In genomic region chr17:45256114-45256966, GRCh38 we compare ENCODE assay signal across 15 cellular contexts. TPM values are rescaled to one million over a fixed set of nuclear protein-coding genes. Genes with fewer than 3 reads are reported as not detected.
DNase-seq lines count a peak whose midpoint lies in the region; ATAC-seq and TF ChIP-seq lines count a peak whose summit lies in the region.
"Had no signal": no experiment of that assay in that cellular context is flagged by ENCODE, and none has a peak within 500 bp of the region (broad histone marks: within the 10 kb centered on the region; RNA-seq: fewer than 3 reads in every experiment).

No MANE protein-coding gene starts in this region.

- H3K9me2 ChIP-seq in HCT116 (ENCODE audit: insufficient read depth), result no peaks in the 10 kb centered on the region

- CTCF ChIA-PET in CD4-positive, alpha-beta T cell (lab: Charles Lee), result interaction anchor here (1.3 to 2.6 kb wide), 6 partner anchors 8 to 38 kb away, joined by 4 to 12 read pairs (median 6); no protein-coding TSS in a partner anchor
- CTCF ChIA-PET in HCT116 (lab: Charles Lee), result interaction anchor here (1.0 to 1.7 kb wide), 2 partner anchors 37 to 121 kb away, joined by 3 to 8 read pairs; partner anchors contain the start of gene ACBD4

- H3K79me2 ChIP-seq in HCT116 (ENCODE audit: insufficient read depth, low read length), result no peaks in the 10 kb centered on the region

- no peak overlapping the region for H2AFZ ChIP-seq in HCT116 (ENCODE audit: low read depth, low read length, poor library complexity, severe bottlenecking)

- ATAC-seq in CD4-positive, alpha-beta T cell (ENCODE audit: poor library complexity), result peak; percentile 69
- ATAC-seq in HCT116, result peak; percentile 61
- no peak for ATAC-seq in sciatic nerve
- no peak for ATAC-seq in left cardiac atrium

- H3K4me1 Mint-ChIP-seq in CD4-positive, alpha-beta T cell (ENCODE audit: low read depth), result peaks cover 72% of the 10 kb centered on the region

- no peak overlapping the region for H3K4me2 ChIP-seq in HCT116 (ENCODE audit: low read length)

- H4K20me1 ChIP-seq in HCT116 (ENCODE audit: insufficient read depth), result no peaks in the 10 kb centered on the region

- WGBS in lower leg skin, 2 donors, result 76 to 80% methylated on average over 14 of the region's 14 CpGs

- H3K36me3 ChIP-seq in HCT116 (ENCODE audit: control insufficient read depth in 1 of 2, insufficient read depth in 2 of 2, low read length in 2 of 2), result no peaks in the 10 kb centered on the region
- H3K36me3 ChIP-seq: colonic mucosa, SJSA1, tibial nerve had no signal

- POLR2A ChIA-PET in CD4-positive, alpha-beta T cell (lab: Charles Lee), result interaction anchor here (1.1 to 6.5 kb wide), 4 partner anchors 8 to 31 kb away, joined by 4 to 59 read pairs (median 16); no protein-coding TSS in a partner anchor
- POLR2A ChIA-PET in HCT116 (lab: Charles Lee), result no interaction called here

- H3K4me3 ChIP-seq in HCT116 (replicated peaks in 1 of 2; ENCODE audit: low read depth in 1 of 2, low read length in 2 of 2), result no peak overlapping the region
- H3K4me3 ChIP-seq in lower leg skin (ENCODE audit: low read depth, poor library complexity, severe bottlenecking), result no peak overlapping the region
- H3K4me3 ChIP-seq: colonic mucosa, SJSA1, tibial nerve had no signal

- peaks cover 22% of the 10 kb centered on the region for H3K36me3 Mint-ChIP-seq in CD4-positive, alpha-beta T cell (ENCODE audit: low read depth)

- no peaks in the 10 kb centered on the region for H3K9me3 ChIP-seq in CD4-positive, alpha-beta T cell (ENCODE audit: control insufficient read depth, low read length)
- no peaks in the 10 kb centered on the region for H3K9me3 ChIP-seq in HCT116 (ENCODE audit: control insufficient read depth in 1 of 2, insufficient read depth in 1 of 2, low read depth in 1 of 2, low read length in 2 of 2)
- H3K9me3 ChIP-seq: colonic mucosa, SJSA1, tibial nerve had no signal

- DNase-seq in CD4-positive, alpha-beta T cell, result no peak
- DNase-seq in HCT116 (ENCODE audit: low read depth, low spot score), result no peak
- DNase-seq in activated CD4-positive, alpha-beta T cell treated with anti-CD3 and anti-CD28 coated beads, Interleukin-2, amount 50 U/mL, for 48 hours, result peak; percentile 26 to 38
- DNase-seq in left kidney (ENCODE audit: low read depth, low spot score), result peak; percentile 19
- DNase-seq in lower leg skin (ENCODE audit: low spot score in 2 of 2), result no peak
- DNase-seq in sciatic nerve (ENCODE audit: low spot score), result no peak
- no peak for DNase-seq in left cardiac atrium
- no peak for DNase-seq in NCI-H1417 (lab: John Stamatoyannopoulos, UW)
- DNase-seq: activated CD8-positive, alpha-beta memory T cell treated with anti-CD3 and anti-CD28 coated beads, Interleukin-2, amount 50 U/mL, for 48 hours; colonic mucosa; DMS79 treated with DMSO at 0.1 percent for 48 hours; hypothalamus; NCI-H2029 treated with DMSO at 0.1 percent for 48 hours had no signal

- intact Hi-C loops in CD4-positive, alpha-beta T cell (cut with DNase I, micrococcal nuclease), result no loop called here
- intact Hi-C loops in HCT116 (cut with micrococcal nuclease), result no loop called here
- intact Hi-C loops in lower leg skin (cut with DNase I; ENCODE audit: low total_unique reads), result no loop called here
- intact Hi-C loops in sciatic nerve (cut with DNase I), result no loop called here
- intact Hi-C loops in left cardiac atrium (cut with DNase I), result no loop called here

- peak overlapping the region; percentile 61 for H3K4me3 Mint-ChIP-seq in CD4-positive, alpha-beta T cell

- H3K27ac ChIP-seq in CD4-positive, alpha-beta T cell (ENCODE audit: low read depth, low read length), result peak overlapping the region; percentile 46
- no peak overlapping the region for H3K27ac ChIP-seq in HCT116 (ENCODE audit: low read depth, low read length)
- H3K27ac ChIP-seq: colonic mucosa, SJSA1, tibial nerve had no signal

- no TSS peak for BruUV-seq in HCT116 (replicated peaks; lab: Mats Ljungman, UMichigan)

- TF ChIP-seq POLR2A in HCT116 (IDR thresholded peaks at IDR 0.05; ENCODE audit: borderline replicate concordance, extremely low read depth, insufficient read depth, insufficient read length), result no peak
- TF ChIP-seq POLR2A in lower leg skin (IDR thresholded peaks at IDR 0.05), result no peak

- H3K4me1 ChIP-seq in HCT116 (ENCODE audit: control insufficient read depth in 1 of 2, insufficient read depth in 2 of 2, low read length in 2 of 2), result peaks cover 0 to 6% of the 10 kb centered on the region in 2 experiments; a peak in 2 of 4 replicates

- H3K27me3 ChIP-seq in CD4-positive, alpha-beta T cell (ENCODE audit: control insufficient read depth, insufficient read depth, low read length), result no peaks in the 10 kb centered on the region
- H3K27me3 ChIP-seq in HCT116 (ENCODE audit: insufficient read depth, low read length), result no peaks in the 10 kb centered on the region
- H3K27me3 ChIP-seq: colonic mucosa, SJSA1, tibial nerve had no signal

- RAD21 ChIA-PET in HCT116 (lab: Charles Lee; ENCODE audit: low non-redundant PET in 1 of 2, low total read pairs in 2 of 2, uncharacterized antibody in 2 of 2, unreplicated experiment in 2 of 2), result no interaction called here

- H3K27me3 Mint-ChIP-seq in CD4-positive, alpha-beta T cell, result no peaks in the 10 kb centered on the region

- H3K9ac ChIP-seq in HCT116 (ENCODE audit: low read length), result no peak overlapping the region

- TF ChIP-seq RAD21 in HCT116 (IDR thresholded peaks at IDR 0.05; ENCODE audit: low read depth), result no peak

- H3K9me3 Mint-ChIP-seq in CD4-positive, alpha-beta T cell, result no peaks in the 10 kb centered on the region

- TF ChIP-seq CTCF in CD4-positive, alpha-beta T cell (IDR thresholded peaks at IDR 0.05), result peak; percentile 14
- TF ChIP-seq CTCF in HCT116 (IDR thresholded peaks at IDR 0.05 in 2 of 3, conservative IDR thresholded peaks at IDR 0.05 in 1 of 3; ENCODE audit: borderline replicate concordance in 1 of 3, insufficient read depth in 1 of 3, low read depth in 2 of 3, low read length in 2 of 3), result peak in 2 of 3 experiments; percentile 35 to 38; a peak in 3 of 6 replicates
- TF ChIP-seq CTCF in lower leg skin (IDR thresholded peaks at IDR 0.05), result no peak

- H3K27ac Mint-ChIP-seq in CD4-positive, alpha-beta T cell, result peak overlapping the region; percentile 79

TF ChIP-seq in HCT116, 20 proteins besides CTCF, POLR2A, EP300 and RAD21:
- TF ChIP-seq MAX (IDR thresholded peaks at IDR 0.05) (no peak), CBX3 (IDR thresholded peaks at IDR 0.05; ENCODE audit: low read depth) (no peak), SIN3A (IDR thresholded peaks at IDR 0.05; ENCODE audit: low read depth) (no peak), SP1 (IDR thresholded peaks at IDR 0.05; ENCODE audit: low read depth) (no peak), ATF3 (IDR thresholded peaks at IDR 0.05) (no peak), TCF7L2 (IDR thresholded peaks at IDR 0.05; ENCODE audit: borderline replicate concordance, extremely low read depth, insufficient read depth, insufficient read length) (no peak), ZNF274 (IDR thresholded peaks at IDR 0.05; ENCODE audit: low read depth, low read length) (no peak), FOSL1 (IDR thresholded peaks at IDR 0.05; ENCODE audit: low read depth) (no peak), CEBPB (IDR thresholded peaks at IDR 0.05; ENCODE audit: low read depth) (no peak)
TF ChIP-seq in HCT116: peak in this region for 0.

RNA-seq across cellular contexts. Expression of gene SPATA32, which starts 5.6 kb away (rescaled TPM):
- under 1 TPM; 0.20 to 0.27 TPM for total RNA-seq in CD4-positive, alpha-beta T cell
- total RNA-seq in HCT116 (2021; ENCODE audit: unreplicated experiment) (0.15 TPM), lower leg skin (not detected), sciatic nerve (not detected), left cardiac atrium (not detected)
- polyA plus RNA-seq in HCT116 (2012), result 0.05 and 0.16 TPM in 2 replicates
- total RNA-seq: colonic mucosa, SJSA1, tibial nerve had no signal

RNA-seq across cellular contexts. Expression of gene FMNL1, which starts 34.7 kb away (rescaled TPM):
- 100 to 1,000 TPM; 378 to 387 TPM for total RNA-seq in CD4-positive, alpha-beta T cell
- total RNA-seq in HCT116 (2021; ENCODE audit: unreplicated experiment), result 8.2 TPM
- 8.6 and 8.9 TPM in 2 replicates for polyA plus RNA-seq in HCT116 (2012)
- total RNA-seq in lower leg skin, result 10 to 100 TPM in 1 of 4 donors, 1 to 10 TPM in 3; 8.3 to 13.6 (median 8.8) TPM
- total RNA-seq in sciatic nerve, result 39.6 TPM
- 10 to 100 TPM; 16.6 to 18.6 TPM for total RNA-seq in left cardiac atrium
- total RNA-seq: SJSA1 had no signal

Comparison
In these comparisons a context has a peak if more than half of its experiments do, and no peak if none do; other contexts are left out.
1. ATAC-seq: peak in CD4-positive, alpha-beta T cell (single experiment) and HCT116 (single experiment); none in sciatic nerve (single experiment) and left cardiac atrium (0 of 2).
2. DNase-seq: peak in activated CD4-positive, alpha-beta T cell treated with anti-CD3 and anti-CD28 coated beads, Interleukin-2, amount 50 U/mL, for 48 hours (2 of 2) and left kidney (single experiment); none in CD4-positive, alpha-beta T cell (0 of 10), HCT116 (single experiment), lower leg skin (0 of 2), sciatic nerve (single experiment), left cardiac atrium (single experiment) and NCI-H1417 (0 of 3).
3. CTCF ChIP-seq: peak in CD4-positive, alpha-beta T cell (single experiment) and HCT116 (2 of 3); none in lower leg skin (0 of 3).